Comparison of ENCODE assay signal across 4 cellular contexts in the genomic region with DNA sequence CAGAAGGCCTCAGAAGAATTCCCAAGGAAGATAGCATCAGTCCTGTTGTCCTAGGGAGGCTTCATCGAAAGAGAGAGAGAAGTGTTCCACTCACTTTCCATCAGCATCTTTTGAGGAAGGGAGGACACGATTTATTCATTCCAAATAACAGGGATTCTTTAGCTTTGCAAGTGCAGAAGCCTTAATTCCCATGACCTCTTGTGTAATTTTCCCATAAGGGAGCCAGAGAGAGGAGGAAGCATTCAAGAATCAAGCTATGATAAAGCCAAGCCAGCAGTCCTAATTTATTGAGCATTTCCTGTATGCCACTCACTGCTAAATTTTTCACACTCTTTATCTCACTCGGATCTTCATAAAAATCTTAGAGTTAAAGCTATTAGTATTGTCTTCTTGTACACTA.
"Had no signal": no experiment of that assay in that cellular context is flagged by ENCODE, and none has a peak within 500 bp of the region (broad histone marks: within the 10 kb centered on the region; RNA-seq: fewer than 3 reads in every experiment).

No MANE protein-coding gene starts in this region.

- H3K9me3 Mint-ChIP-seq: GM23338, H9 had no signal

- H3K4me3 Mint-ChIP-seq: GM23338, H9 had no signal

- H3K27ac Mint-ChIP-seq: GM23338, H9 had no signal

- H3K4me3 ChIP-seq: GM23338, K562 had no signal

- DNase-seq: H9, HCEC 1CT had no signal

- ATAC-seq: GM23338, K562 had no signal
